Comparison of ENCODE assay signal across 26 cellular contexts in the genomic region with DNA sequence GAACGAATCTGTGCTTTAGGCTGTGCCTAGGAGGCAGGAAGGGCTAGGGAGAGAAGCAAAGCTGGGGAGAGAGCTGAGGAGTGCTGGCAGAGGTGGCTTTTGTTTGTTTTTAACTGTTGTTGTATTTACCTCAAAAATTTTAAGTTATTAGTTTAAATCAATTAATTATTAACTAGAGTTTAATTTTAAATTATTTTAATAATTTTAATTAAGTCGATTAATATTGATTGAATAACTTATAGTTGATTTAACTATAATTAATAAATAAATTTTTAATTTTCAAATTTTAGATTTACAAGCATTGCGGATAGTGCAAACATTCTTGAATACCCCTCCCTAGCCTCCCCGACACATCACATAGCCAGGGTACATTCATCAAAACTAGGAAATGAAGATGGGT. TPM values are rescaled to one million over a fixed set of nuclear protein-coding genes. Genes with fewer than 3 reads are reported as not detected.
DNase-seq lines count a peak whose midpoint lies in the region; ATAC-seq, FAIRE-seq and TF ChIP-seq lines count a peak whose summit lies in the region.
"Had no signal": no experiment of that assay in that cellular context is flagged by ENCODE, and none has a peak within 500 bp of the region (broad histone marks: within the 10 kb centered on the region; RNA-seq: fewer than 3 reads in every experiment).

No MANE protein-coding gene starts in this region.

- peak; percentile 6 for DNase-seq in lung (ENCODE audit: low spot score)
- DNase-seq in activated CD4-positive, alpha-beta T cell treated with anti-CD3 and anti-CD28 coated beads for 1 hour: no peak
- DNase-seq: 8988T; ACHN; BE2C; C1 segment of cervical spinal cord; CD4-positive, alpha-beta memory T cell; CD4-positive, CD25-positive, alpha-beta regulatory T cell; CD8-positive, alpha-beta memory T cell; COR-L47; DMS 273 treated with DMSO at 0.1 percent for 48 hours; DMS153; DMS53; DMS79; DND-41; EL; GF-D8 had no signal

- no peaks in the 10 kb centered on the region for H3K36me3 ChIP-seq in lung (ENCODE audit: control insufficient read depth in 2 of 2, insufficient read depth in 2 of 2, low read length in 2 of 2)
- H3K36me3 ChIP-seq: BE2C, BLaER1 had no signal

- TF ChIP-seq CTCF in lung (IDR thresholded peaks at IDR 0.05; ENCODE audit: control extremely low read depth, extremely low read depth): no peak

- no peaks in the 10 kb centered on the region for H3K4me1 ChIP-seq in lung (ENCODE audit: control insufficient read depth in 2 of 2, insufficient read depth in 2 of 2, low read length in 2 of 2)
- H3K4me1 ChIP-seq: BE2C, BLaER1 had no signal

- ATAC-seq in lung (ENCODE audit: insufficient read depth, low FRiP score): no peak
- no peak for ATAC-seq in GM19023 (IDR thresholded peaks at IDR 0.05; ENCODE audit: unreplicated experiment)
- ATAC-seq in HG02759 (IDR thresholded peaks at IDR 0.05; ENCODE audit: unreplicated experiment): no peak

- H3K9me3 ChIP-seq in lung (ENCODE audit: control insufficient read depth in 2 of 2, insufficient read depth in 1 of 2, low read length in 1 of 2): peaks cover 0 to 11% of the 10 kb centered on the region in 2 donors

- WGBS in lung, 2 donors: 89 to 92% methylated on average over 4 of the region's 4 CpGs

- no peak overlapping the region for H3K4me3 ChIP-seq in lung
- H3K4me3 ChIP-seq: BLaER1 had no signal

- H3K27me3 ChIP-seq in lung (ENCODE audit: control insufficient read depth, insufficient read depth): no peaks in the 10 kb centered on the region
- H3K27me3 ChIP-seq: BLaER1 had no signal

- peak; percentile 13 for FAIRE-seq in G401.6 (lab: Jason Lieb, UNC)
- FAIRE-seq in TTC549 (lab: Jason Lieb, UNC): peak; percentile 48
- FAIRE-seq in endometrium (lab: Jason Lieb, UNC): peak; percentile 55
- FAIRE-seq: A204.1, GM12891 had no signal

- no peak overlapping the region for H3K27ac ChIP-seq in lung (ENCODE audit: low read depth in 1 of 2, low read length in 1 of 2)
- H3K27ac ChIP-seq: BLaER1 had no signal

RNA-seq across cellular contexts. Expression of a gene that starts 30.6 kb away (rescaled TPM):
- total RNA-seq in lung: 10 to 100 TPM; 18.1 to 31.1 TPM
- polyA plus RNA-seq in lung: 10 to 100 TPM; 18.2 to 31.3 TPM
- total RNA-seq: CD4-positive, CD25-positive, alpha-beta regulatory T cell had no signal
- polyA plus RNA-seq: CD14-positive monocyte; CD4-positive, alpha-beta memory T cell; CD4-positive, CD25-positive, alpha-beta regulatory T cell; CD8-positive, alpha-beta memory T cell had no signal
